ENCODE assay signal across 8 cellular contexts in the genomic region with DNA sequence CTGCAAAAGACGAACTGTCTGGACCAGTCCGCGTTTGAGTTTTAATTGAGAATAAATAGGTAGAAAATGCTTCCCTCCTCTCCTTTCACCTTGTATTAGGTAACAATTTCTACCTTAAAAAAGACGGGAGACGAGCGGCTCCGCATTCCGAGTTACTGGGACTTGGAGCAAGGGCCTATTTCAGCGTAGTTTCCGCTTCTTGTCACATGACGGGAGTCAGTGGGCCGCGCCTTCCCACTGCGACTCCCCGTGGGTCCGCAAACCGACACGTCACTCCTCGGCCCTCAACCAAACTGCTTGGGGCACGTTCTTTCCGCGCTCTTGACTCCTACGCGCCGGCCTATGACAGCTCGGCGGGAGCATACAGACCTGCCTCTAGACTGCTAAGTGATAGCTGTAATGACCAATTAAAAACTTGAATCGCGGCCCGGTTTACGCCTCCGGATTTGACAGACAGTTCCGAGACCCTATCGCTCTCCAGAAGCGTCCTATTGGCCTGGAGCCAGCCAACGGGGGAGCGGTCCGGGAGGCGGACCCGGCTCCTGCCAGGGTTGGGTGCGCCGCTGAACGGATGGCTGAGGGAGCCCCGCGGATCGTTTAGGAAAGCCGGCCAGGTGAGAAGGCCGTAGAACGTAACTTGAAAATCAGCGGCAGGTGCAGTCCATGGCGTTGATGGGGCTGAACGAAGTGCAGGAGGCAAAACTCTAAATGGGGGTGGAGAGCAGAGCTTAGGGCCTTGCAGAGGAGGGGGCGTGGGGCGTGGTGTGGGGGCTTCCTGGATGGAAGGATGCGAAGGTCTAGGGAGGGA. TPM values are rescaled to one million over a fixed set of nuclear protein-coding genes. Genes with fewer than 3 reads are reported as not detected.
DNase-seq lines count a peak whose midpoint lies in the region; ATAC-seq and TF ChIP-seq lines count a peak whose summit lies in the region.

A gene (plus strand): TSS at position 548 of the 808 bp plus-strand sequence. CDS start 3,064 bp downstream, outside the sequence.

- ATAC-seq in HG02884 (IDR thresholded peaks at IDR 0.05; ENCODE audit: unreplicated experiment) (peak; percentile 93), heart right ventricle (peak; percentile 98 to 100 (median 99)), upper lobe of left lung (ENCODE audit: low FRiP score in 2 of 2) (peak; percentile 99 to 100)

- H3K9me3 Mint-ChIP-seq in T-helper 1 cell treated with Interleukin-12 subunit alpha and Interleukin-12 subunit beta and Interleukin-4 antibody, amounts not matched to agents 30 μg/mL and 1 μg/mL, for 36 hours: no peaks in the 10 kb centered on the region

- H3K9me3 ChIP-seq in heart right ventricle: no peaks in the 10 kb centered on the region
- no peaks in the 10 kb centered on the region for H3K9me3 ChIP-seq in upper lobe of left lung

- peak within 1 kb of the TSS; percentile 65 to 82 (median 72) for H3K4me3 ChIP-seq in heart right ventricle
- peak within 1 kb of the TSS; percentile 71 to 98 (median 80) for H3K4me3 ChIP-seq in upper lobe of left lung

- intact Hi-C loops in heart right ventricle (cut with DNase I): loop anchor here in 2 of 10 donors (1.0 to 10.0 kb wide), 4 partner anchors 22 to 638 kb away; a partner anchor contains a TSS
- intact Hi-C loops in posterior cingulate gyrus (cut with DNase I): loop anchor here (1.0 to 10.0 kb wide), 4 partner anchors 23 to 638 kb away; a partner anchor contains a TSS

- peak within 1 kb of the TSS; percentile 95 for H3K27ac Mint-ChIP-seq in T-helper 1 cell treated with Interleukin-12 subunit alpha and Interleukin-12 subunit beta and Interleukin-4 antibody, amounts not matched to agents 30 μg/mL and 1 μg/mL, for 36 hours

- no peak for TF ChIP-seq EP300 in upper lobe of left lung (IDR thresholded peaks at IDR 0.05)

- peaks cover 41% of the 10 kb centered on the region for H3K4me1 Mint-ChIP-seq in T-helper 1 cell treated with Interleukin-12 subunit alpha and Interleukin-12 subunit beta and Interleukin-4 antibody, amounts not matched to agents 30 μg/mL and 1 μg/mL, for 36 hours (ENCODE audit: low read depth)

- in situ Hi-C loops in GM13977 (cut with MboI; ENCODE audit: low pct_unique_long_range_greater_than_20kb, low sequenced_read_pairs, unreplicated experiment): no loop called here

- H3K27me3 ChIP-seq in heart right ventricle: no peaks in the 10 kb centered on the region
- no peaks in the 10 kb centered on the region for H3K27me3 ChIP-seq in upper lobe of left lung

- no peaks in the 10 kb centered on the region for H3K27me3 Mint-ChIP-seq in T-helper 1 cell treated with Interleukin-12 subunit alpha and Interleukin-12 subunit beta and Interleukin-4 antibody, amounts not matched to agents 30 μg/mL and 1 μg/mL, for 36 hours (ENCODE audit: low read depth)

- DNase-seq in GM13977 (ENCODE audit: low spot score): peak; percentile 93
- peak; percentile 90 for DNase-seq in NCI-H1694 (lab: John Stamatoyannopoulos, UW)
- peak; percentile 100 for DNase-seq in amniotic stem cell (lab: John Stamatoyannopoulos, UW)
- peak; percentile 99 to 100 for DNase-seq in heart right ventricle
- peak; percentile 99 to 100 (median 100) for DNase-seq in posterior cingulate gyrus
- DNase-seq in upper lobe of left lung: peak; percentile 94 to 100

- H3K36me3 ChIP-seq in heart right ventricle: peaks cover 0 to 19% (median 9%) of the 10 kb centered on the region in 9 donors
- H3K36me3 ChIP-seq in upper lobe of left lung: peaks cover 0 to 17% (median 4%) of the 10 kb centered on the region in 4 donors

- peaks cover 24% of the 10 kb centered on the region for H3K36me3 Mint-ChIP-seq in T-helper 1 cell treated with Interleukin-12 subunit alpha and Interleukin-12 subunit beta and Interleukin-4 antibody, amounts not matched to agents 30 μg/mL and 1 μg/mL, for 36 hours (ENCODE audit: low read depth)

- TF ChIP-seq CTCF in GM13977 (IDR thresholded peaks at IDR 0.05; ENCODE audit: extremely low read depth, insufficient read depth, missing control alignments) (no peak), heart right ventricle (IDR thresholded peaks at IDR 0.05) (no peak), upper lobe of left lung (IDR thresholded peaks at IDR 0.05) (peak in 1 of 6 experiments; percentile 32)

- peak in 3 of 4 donors; percentile 86 to 94 (median 88) for TF ChIP-seq POLR2A in upper lobe of left lung (IDR thresholded peaks at IDR 0.05)

- WGBS in heart right ventricle, 2 donors: 0 to 1% methylated on average over 55 of the region's 55 CpGs
- WGBS in upper lobe of left lung, 2 donors: 0% methylated on average over 28 to 55 of the region's 55 CpGs

- H3K4me3 Mint-ChIP-seq in T-helper 1 cell treated with Interleukin-12 subunit alpha and Interleukin-12 subunit beta and Interleukin-4 antibody, amounts not matched to agents 30 μg/mL and 1 μg/mL, for 36 hours: peak within 1 kb of the TSS; percentile 99

- H3K27ac ChIP-seq in heart right ventricle (peak within 1 kb of the TSS; percentile 83 to 97 (median 94)), upper lobe of left lung (peak within 1 kb of the TSS; percentile 94 to 99 (median 98))

- H3K4me1 ChIP-seq in heart right ventricle (peaks cover 4 to 38% (median 31%) of the 10 kb centered on the region in 9 donors), upper lobe of left lung (peaks cover 14 to 33% (median 24%) of the 10 kb centered on the region in 4 donors)

RNA-seq across cellular contexts. Expression of the gene that starts here (rescaled TPM):
- total RNA-seq in heart right ventricle (10 to 100 TPM; 52.1 to 83.9 (median 58.5) TPM), upper lobe of left lung (100 to 1,000 TPM in 1 of 6 donors, 10 to 100 TPM in 5; 41.0 to 131 (median 71.1) TPM)
- 10 to 100 TPM; 19.5 to 61.0 TPM for polyA plus RNA-seq in heart right ventricle

Comparison
In these comparisons a context has a peak if more than half of its experiments do, and no peak if none do; other contexts are left out.
1. Peak in every context shown above with its lines: DNase-seq, ATAC-seq, H3K4me3 ChIP-seq and H3K27ac ChIP-seq.